ENCODE assay signal across 1 cellular context in genomic region chr16:1930338-1930720, GRCh38.
TF ChIP-seq lines count a peak whose summit lies in the region.

No MANE protein-coding gene starts in this region.

TF ChIP-seq in H1, 55 proteins besides CTCF, POLR2A, EP300 and RAD21:
- no peak for TF ChIP-seq GTF2F1 (IDR thresholded peaks at IDR 0.05; ENCODE audit: borderline replicate concordance, low read depth, low read length)
- TF ChIP-seq ATF2 (IDR thresholded peaks at IDR 0.05; ENCODE audit: low read length) = no peak
- TF ChIP-seq SIN3A (conservative IDR thresholded peaks at IDR 0.05 in 1 of 2, IDR thresholded peaks at IDR 0.05 in 1 of 2; ENCODE audit: low read depth in 1 of 2, low read length in 2 of 2) = no peak
- TF ChIP-seq CEBPB (IDR thresholded peaks at IDR 0.05; ENCODE audit: low read depth, low read length) = no peak
- no peak for TF ChIP-seq RFX5 (IDR thresholded peaks at IDR 0.05; ENCODE audit: borderline replicate concordance, low read depth, low read length)
- TF ChIP-seq CHD7 (IDR thresholded peaks at IDR 0.05; ENCODE audit: insufficient replicate concordance, low read length) = no peak
- no peak for TF ChIP-seq SAP30 (IDR thresholded peaks at IDR 0.05; ENCODE audit: insufficient read depth, insufficient replicate concordance, low read length)
